18 cellular contexts compared by ENCODE assay signal in genomic region chr12:48143898-48144297, GRCh38. TPM values are rescaled to one million over a fixed set of nuclear protein-coding genes. Genes with fewer than 3 reads are reported as not detected.
DNase-seq lines count a peak whose midpoint lies in the region; ATAC-seq and TF ChIP-seq lines count a peak whose summit lies in the region.
"Had no signal": no experiment of that assay in that cellular context is flagged by ENCODE, and none has a peak within 500 bp of the region (broad histone marks: within the 10 kb centered on the region; RNA-seq: fewer than 3 reads in every experiment).

No MANE protein-coding gene starts in this region.

- ATAC-seq in CD8-positive, alpha-beta T cell: no peak
- ATAC-seq in GM23338: peak; percentile 52
- no peak for ATAC-seq in HG02798 (IDR thresholded peaks at IDR 0.05; ENCODE audit: poor library complexity, unreplicated experiment)
- ATAC-seq: HepG2 had no signal

- H3K27ac Mint-ChIP-seq in CD8-positive, alpha-beta T cell: peak overlapping the region; percentile 7
- H3K27ac Mint-ChIP-seq in GM23338: peak overlapping the region; percentile 95
- H3K27ac Mint-ChIP-seq: CD4-positive, CD25-positive, alpha-beta regulatory T cell had no signal

- no peaks in the 10 kb centered on the region for H3K9me3 Mint-ChIP-seq in CD8-positive, alpha-beta T cell
- H3K9me3 Mint-ChIP-seq in GM23338: peaks cover 15% of the 10 kb centered on the region; the same call in 2 of the 3 replicates
- H3K9me3 Mint-ChIP-seq: CD4-positive, CD25-positive, alpha-beta regulatory T cell had no signal

- no peaks in the 10 kb centered on the region for H3K9me3 ChIP-seq in CD8-positive, alpha-beta T cell (ENCODE audit: low read length)

- H3K4me1 ChIP-seq in CD8-positive, alpha-beta T cell (ENCODE audit: insufficient read depth, low read length): no peaks in the 10 kb centered on the region
- H3K4me1 ChIP-seq in GM23338 (ENCODE audit: insufficient read depth): peaks cover 39% of the 10 kb centered on the region

- H3K36me3 Mint-ChIP-seq in CD8-positive, alpha-beta T cell: peaks cover 77% of the 10 kb centered on the region
- H3K36me3 Mint-ChIP-seq in GM23338 (ENCODE audit: low read depth): peaks cover 82% of the 10 kb centered on the region

- H3K4me3 Mint-ChIP-seq in CD8-positive, alpha-beta T cell: no peak overlapping the region
- peak overlapping the region; percentile 53; the same call in 2 of the 3 replicates for H3K4me3 Mint-ChIP-seq in GM23338
- H3K4me3 Mint-ChIP-seq: CD4-positive, CD25-positive, alpha-beta regulatory T cell had no signal

- CTCF ChIA-PET in CD8-positive, alpha-beta T cell (lab: Charles Lee): interaction anchor here (3.1 kb wide), 1 partner anchor 8 kb away, joined by 9 read pairs; no protein-coding TSS in a partner anchor

- peaks cover 43% of the 10 kb centered on the region for H3K36me3 ChIP-seq in CD8-positive, alpha-beta T cell (ENCODE audit: insufficient read depth, low read length)
- peaks cover 38% of the 10 kb centered on the region for H3K36me3 ChIP-seq in GM23338 (ENCODE audit: insufficient read depth)

- H3K4me2 ChIP-seq in GM23338: peak overlapping the region; percentile 59; the same call in 1 of the 2 replicates

- H3F3A ChIP-seq in GM23338 (replicated peaks; ENCODE audit: low read depth): no peaks in the 10 kb centered on the region; the same call in 1 of the 2 replicates

- H3K27me3 Mint-ChIP-seq in CD8-positive, alpha-beta T cell (ENCODE audit: low read depth): no peaks in the 10 kb centered on the region
- H3K27me3 Mint-ChIP-seq in GM23338 (ENCODE audit: insufficient read depth, low read depth, poor library complexity): peaks cover 11% of the 10 kb centered on the region
- H3K27me3 Mint-ChIP-seq: CD4-positive, CD25-positive, alpha-beta regulatory T cell had no signal

- H3K27me3 ChIP-seq in CD8-positive, alpha-beta T cell (ENCODE audit: insufficient read depth, low read length): no peaks in the 10 kb centered on the region
- no peaks in the 10 kb centered on the region for H3K27me3 ChIP-seq in GM23338 (ENCODE audit: insufficient read depth)

- POLR2A ChIA-PET in CD8-positive, alpha-beta T cell (lab: Charles Lee): no interaction called here

- H3K4me3 ChIP-seq in CD8-positive, alpha-beta T cell (ENCODE audit: low read depth, low read length): no peak overlapping the region
- peak overlapping the region; percentile 6; the same call in 1 of the 2 replicates for H3K4me3 ChIP-seq in GM23338
- no peak overlapping the region for H3K4me3 ChIP-seq in choroid plexus epithelial cell (ENCODE audit: low read depth, low read length)

- no peaks in the 10 kb centered on the region for H3K9me2 ChIP-seq in GM23338 (ENCODE audit: insufficient read depth)

- no peak overlapping the region for H3K27ac ChIP-seq in CD8-positive, alpha-beta T cell (ENCODE audit: low read depth, low read length)
- H3K27ac ChIP-seq in GM23338 (ENCODE audit: low read depth): peak overlapping the region; percentile 91

- no peak for TF ChIP-seq CTCF in CD8-positive, alpha-beta T cell (IDR thresholded peaks at IDR 0.05)
- TF ChIP-seq CTCF in GM23338 (conservative IDR thresholded peaks at IDR 0.05; ENCODE audit: low read depth in 2 of 2): no peak; a peak in 1 of 4 replicates
- TF ChIP-seq CTCF in choroid plexus epithelial cell (conservative IDR thresholded peaks at IDR 0.05; ENCODE audit: low read depth, low read length): peak; percentile 8

- DNase-seq in CD8-positive, alpha-beta T cell: no peak
- peak; percentile 60 for DNase-seq in GM23338 (ENCODE audit: low spot score)
- DNase-seq in choroid plexus epithelial cell (ENCODE audit: low read depth): no peak
- peak; percentile 18 for DNase-seq in iPS-NIHi7 (ENCODE audit: extremely low spot score)
- no peak for DNase-seq in kidney glomerular epithelial cell (lab: John Stamatoyannopoulos, UW)
- no peak for DNase-seq in NCI-H1105 treated with DMSO at 0.1 percent for 48 hours (lab: John Stamatoyannopoulos, UW)
- DNase-seq: Calu3; CD4-positive, CD25-positive, alpha-beta regulatory T cell; DMS53; NCI-H1092 treated with DMSO at 0.1 percent for 48 hours; NCI-H1694; NCI-H2107; NCI-H2227 treated with DMSO at 0.1 percent for 48 hours; NCI-H524 treated with DMSO at 0.1 percent for 48 hours had no signal

- no peaks in the 10 kb centered on the region for H3K79me2 ChIP-seq in GM23338 (replicated peaks; ENCODE audit: insufficient read depth)

- H3K4me1 Mint-ChIP-seq in CD8-positive, alpha-beta T cell (ENCODE audit: low read depth): peaks cover 2% of the 10 kb centered on the region
- H3K4me1 Mint-ChIP-seq in GM23338: peaks cover 45% of the 10 kb centered on the region

- intact Hi-C loops in CD8-positive, alpha-beta T cell (cut with DNase I, micrococcal nuclease): no loop called here

- H2AFZ ChIP-seq in GM23338: no peak overlapping the region

- H4K20me1 ChIP-seq in GM23338 (replicated peaks; ENCODE audit: insufficient read depth): 0 out of 2 replicates have a peak, but pooled peaks cover 3% of the 10 kb centered on the region

TF ChIP-seq in GM23338, 12 proteins besides CTCF, POLR2A, EP300 and RAD21 (continues in another document):
- no peak for TF ChIP-seq ZNF462 (CRISPR knock-in tag; IDR thresholded peaks at IDR 0.05)
- no peak for TF ChIP-seq EZH2 (IDR thresholded peaks at IDR 0.05; ENCODE audit: low read depth, unreplicated experiment)

RNA-seq across cellular contexts. Expression of gene ASB8, which starts 13.4 kb away (rescaled TPM):
- 10 to 100 TPM; 54.7 to 55.6 TPM for total RNA-seq in CD8-positive, alpha-beta T cell
- 5.4 and 8.4 TPM in 2 replicates for total RNA-seq in GM23338 (2014; rRNA removed; shearing (Covaris generic))
- polyA plus RNA-seq in GM23338 (2016; fragmentation: Nextera tagmentation; extraction: Ambion mirVana): 5.4 and 6.4 TPM in 2 replicates

RNA-seq across cellular contexts. Expression of gene PFKM, which starts 24.7 kb away (rescaled TPM):
- total RNA-seq in CD8-positive, alpha-beta T cell: 1 to 10 TPM; 6.0 to 6.9 TPM
- 78.6 and 82.5 TPM in 2 replicates for total RNA-seq in GM23338 (2014; rRNA removed; shearing (Covaris generic))
- 47.2 and 52.4 TPM in 2 replicates for polyA plus RNA-seq in GM23338 (2016; fragmentation: Nextera tagmentation; extraction: Ambion mirVana)

RNA-seq across cellular contexts. Expression of gene SENP1, which starts 38.0 kb away (rescaled TPM):
- total RNA-seq in CD8-positive, alpha-beta T cell: 10 to 100 TPM; 24.4 to 24.6 TPM
- total RNA-seq in GM23338 (2014; rRNA removed; shearing (Covaris generic)): 23.7 and 27.7 TPM in 2 replicates
- 7.6 and 8.6 TPM in 2 replicates for polyA plus RNA-seq in GM23338 (2016; fragmentation: Nextera tagmentation; extraction: Ambion mirVana)

RNA-seq across cellular contexts. Expression of gene CCDC184, which starts 39.5 kb away (rescaled TPM):
- 1 to 10 TPM in 1 of 2 experiments, under 1 TPM in 1; 0.90 to 1.3 TPM for total RNA-seq in CD8-positive, alpha-beta T cell
- 2.8 and 3.7 TPM in 2 replicates for total RNA-seq in GM23338 (2014; rRNA removed; shearing (Covaris generic))
- 1.8 and 2.8 TPM in 2 replicates for polyA plus RNA-seq in GM23338 (2016; fragmentation: Nextera tagmentation; extraction: Ambion mirVana)
- total RNA-seq: HepG2, MCF 10A had no signal
- polyA plus RNA-seq: HepG2 had no signal

RNA-seq across cellular contexts. Expression of gene OR10AD1, which starts 59.2 kb away (rescaled TPM):
- not detected for total RNA-seq in CD8-positive, alpha-beta T cell
- not detected in 2 replicates for total RNA-seq in GM23338 (2014; rRNA removed; shearing (Covaris generic))
- 0.17 TPM in 1 of 2 replicates, not detected in the other for polyA plus RNA-seq in GM23338 (2016; fragmentation: Nextera tagmentation; extraction: Ambion mirVana)
- total RNA-seq: Calu3; CD4-positive, CD25-positive, alpha-beta regulatory T cell; HepG2; MCF 10A; SK-MEL-5 had no signal
- polyA plus RNA-seq: HepG2 had no signal

Comparison
In these comparisons a context has a peak if more than half of its experiments do, and no peak if none do; other contexts are left out.
1. DNase-seq: peak in GM23338 (single experiment) and iPS-NIHi7 (single experiment); none in CD8-positive, alpha-beta T cell (0 of 7), choroid plexus epithelial cell (single experiment), kidney glomerular epithelial cell (single experiment) and NCI-H1105 treated with DMSO at 0.1 percent for 48 hours (single experiment).
2. RNA of gene PFKM, which starts 24.7 kb away (total RNA-seq): 78.6 to 82.5 TPM in GM23338; 6.0 to 6.9 TPM in CD8-positive, alpha-beta T cell; every median in the first group is over 10 times any median in the second.